In the genomic region with DNA sequence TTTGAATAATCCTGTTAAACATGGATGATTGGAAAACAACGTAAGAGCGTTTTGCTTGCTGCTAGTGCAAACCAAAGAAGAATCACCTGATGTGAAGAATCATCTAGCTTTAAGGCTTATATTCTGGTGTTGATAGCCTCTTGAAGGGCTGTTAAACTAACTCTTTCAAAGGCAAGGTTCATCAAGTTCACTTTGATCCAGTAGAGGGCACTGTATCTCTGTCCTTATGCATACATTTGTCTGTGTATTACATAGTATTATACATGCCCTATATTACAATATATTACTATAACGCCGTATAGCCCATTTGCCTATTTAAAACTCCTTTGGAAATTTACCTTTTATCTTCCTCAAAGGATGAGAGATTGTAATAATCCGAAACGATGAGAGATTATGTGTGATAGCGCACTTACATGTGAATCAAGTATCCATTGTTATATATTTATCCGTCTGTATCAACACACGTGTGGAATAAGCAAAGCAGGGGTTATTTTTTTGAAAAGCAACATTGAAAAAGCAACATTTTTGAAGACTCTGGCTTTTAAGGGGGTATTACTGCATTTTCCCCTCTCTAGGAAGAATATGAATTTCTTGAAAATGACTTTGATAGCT, we compare ENCODE assay signal across 8 cellular contexts. TPM values are rescaled to one million over a fixed set of nuclear protein-coding genes. Genes with fewer than 3 reads are reported as not detected.
A peak's percentile ranks its signal among the peaks of the same experiment; 100 is the strongest.
DNase-seq lines count a peak whose midpoint lies in the region; ATAC-seq and TF ChIP-seq lines count a peak whose summit lies in the region.

No MANE protein-coding gene starts in this region.

- no peak for TF ChIP-seq CTCF in HL-60 (IDR thresholded peaks at IDR 0.05; ENCODE audit: insufficient read depth, low read length)
- peak; percentile 30 for TF ChIP-seq CTCF in choroid plexus epithelial cell (conservative IDR thresholded peaks at IDR 0.05; ENCODE audit: low read depth, low read length)
- peak; percentile 29 for TF ChIP-seq CTCF in mesothelial cell of epicardium (IDR thresholded peaks at IDR 0.05; ENCODE audit: unreplicated experiment)

- H3K9me3 Mint-ChIP-seq in mesothelial cell of epicardium: peaks cover 6% of the 10 kb centered on the region

- no peaks in the 10 kb centered on the region for H3K36me3 Mint-ChIP-seq in mesothelial cell of epicardium

- DNase-seq in GDM1 (lab: John Stamatoyannopoulos, UW): peak; percentile 39
- peak; percentile 16 to 43 for DNase-seq in HL-60 (ENCODE audit: low read depth in 1 of 2, low spot score in 1 of 2)
- DNase-seq in NOMO-1 treated with DMSO at 0.1 percent for 48 hours (lab: John Stamatoyannopoulos, UW; ENCODE audit: unreplicated experiment): peak; percentile 65
- DNase-seq in choroid plexus epithelial cell (ENCODE audit: low read depth): peak; percentile 43
- DNase-seq in mesothelial cell of epicardium (ENCODE audit: low spot score in 2 of 2, unreplicated experiment in 2 of 2): no peak
- no peak for DNase-seq in stimulated activated CD4-positive, alpha-beta T cell treated with anti-CD3 and anti-CD28 coated beads, Interleukin-1b, Interleukin-23, amount 100 ng/mL, for 48 hours

- no peak overlapping the region for H3K4me3 ChIP-seq in HL-60 (replicated peaks; ENCODE audit: insufficient read depth, low read length)
- no peak overlapping the region for H3K4me3 ChIP-seq in choroid plexus epithelial cell (ENCODE audit: low read depth, low read length)

- no peak overlapping the region for H3K27ac ChIP-seq in HL-60 (replicated peaks)

- H3K4me3 Mint-ChIP-seq in mesothelial cell of epicardium: no peak overlapping the region

- ATAC-seq in GM21360 (IDR thresholded peaks at IDR 0.05; ENCODE audit: unreplicated experiment) (no peak), GM21423 (IDR thresholded peaks at IDR 0.05; ENCODE audit: unreplicated experiment) (no peak)

- no peak overlapping the region for H3K27ac Mint-ChIP-seq in mesothelial cell of epicardium

- H3K27me3 Mint-ChIP-seq in mesothelial cell of epicardium (ENCODE audit: low read depth): peaks cover 64% of the 10 kb centered on the region

- H3K27me3 ChIP-seq in HL-60 (ENCODE audit: insufficient read depth, poor library complexity, severe bottlenecking): no peaks in the 10 kb centered on the region

- H3K4me1 Mint-ChIP-seq in mesothelial cell of epicardium: no peaks in the 10 kb centered on the region

RNA-seq across cellular contexts. Expression of gene NRN1, which starts 50.8 kb away (rescaled TPM):
- not detected in 3 replicates for total RNA-seq in mesothelial cell of epicardium

Comparison
In these comparisons a context has a peak if more than half of its experiments do, and no peak if none do; other contexts are left out.
1. DNase-seq: peak in GDM1 (single experiment), HL-60 (2 of 2), NOMO-1 treated with DMSO at 0.1 percent for 48 hours (single experiment) and choroid plexus epithelial cell (single experiment); none in mesothelial cell of epicardium (0 of 2) and stimulated activated CD4-positive, alpha-beta T cell treated with anti-CD3 and anti-CD28 coated beads, Interleukin-1b, Interleukin-23, amount 100 ng/mL, for 48 hours (single experiment).